ENCODE assay signal across 1 cellular context in the genomic region with DNA sequence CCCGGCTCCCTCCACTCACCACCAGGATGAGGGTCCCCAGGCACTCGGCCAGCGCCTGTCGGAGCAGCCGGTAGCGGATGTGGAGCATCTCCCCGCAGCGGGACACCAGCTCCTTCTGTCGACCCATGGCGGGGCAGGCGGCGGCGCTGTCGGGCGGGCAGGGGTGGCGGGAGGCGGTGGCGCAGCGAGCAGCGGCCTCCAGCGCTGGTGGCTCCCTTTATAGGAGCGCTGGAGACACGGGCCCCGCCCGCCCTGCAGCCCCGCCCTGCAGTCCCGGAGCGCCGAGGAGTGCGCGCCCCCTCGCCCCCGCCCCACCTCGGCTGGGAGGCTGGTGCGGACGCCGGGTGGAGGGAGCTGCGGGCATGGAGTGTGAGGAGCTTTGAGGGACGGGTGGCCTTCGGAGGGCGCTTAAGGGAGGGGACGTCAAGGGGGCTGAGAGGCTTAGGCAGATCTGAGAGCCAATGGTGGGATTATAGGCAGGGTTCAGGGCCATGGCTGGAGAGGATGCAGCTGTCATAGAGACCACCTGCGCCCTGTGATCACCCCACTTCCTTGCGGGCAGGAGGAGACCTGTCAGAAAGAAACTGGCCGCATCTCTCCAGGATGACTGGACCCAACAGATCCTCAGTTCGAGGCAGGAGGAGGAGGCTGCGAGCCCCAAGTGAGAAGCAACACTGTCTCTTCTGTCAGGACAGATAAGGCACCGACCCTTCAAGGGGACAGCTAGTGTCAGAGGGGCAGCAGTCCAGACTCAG.
TF ChIP-seq lines count a peak whose summit lies in the region.

A gene (minus strand): TSS at position 190 of the 755 bp plus-strand sequence. CDS start 63 bp downstream, at position 127.

TF ChIP-seq in HepG2, 621 proteins besides CTCF, POLR2A, EP300 and RAD21 (continued from another document):
- TF ChIP-seq, protein P1, sequence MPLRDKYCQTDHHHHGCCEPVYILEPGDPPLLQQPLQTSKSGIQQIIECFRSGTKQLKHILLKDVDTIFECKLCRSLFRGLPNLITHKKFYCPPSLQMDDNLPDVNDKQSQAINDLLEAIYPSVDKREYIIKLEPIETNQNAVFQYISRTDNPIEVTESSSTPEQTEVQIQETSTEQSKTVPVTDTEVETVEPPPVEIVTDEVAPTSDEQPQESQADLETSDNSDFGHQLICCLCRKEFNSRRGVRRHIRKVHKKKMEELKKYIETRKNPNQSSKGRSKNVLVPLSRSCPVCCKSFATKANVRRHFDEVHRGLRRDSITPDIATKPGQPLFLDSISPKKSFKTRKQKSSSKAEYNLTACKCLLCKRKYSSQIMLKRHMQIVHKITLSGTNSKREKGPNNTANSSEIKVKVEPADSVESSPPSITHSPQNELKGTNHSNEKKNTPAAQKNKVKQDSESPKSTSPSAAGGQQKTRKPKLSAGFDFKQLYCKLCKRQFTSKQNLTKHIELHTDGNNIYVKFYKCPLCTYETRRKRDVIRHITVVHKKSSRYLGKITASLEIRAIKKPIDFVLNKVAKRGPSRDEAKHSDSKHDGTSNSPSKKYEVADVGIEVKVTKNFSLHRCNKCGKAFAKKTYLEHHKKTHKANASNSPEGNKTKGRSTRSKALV (CRISPR knock-in tag; IDR thresholded peaks at IDR 0.05) = 0 out of 2 replicates have a peak, but pooled peaks have one; percentile 44
